26 cellular contexts compared by ENCODE assay signal in the genomic region with DNA sequence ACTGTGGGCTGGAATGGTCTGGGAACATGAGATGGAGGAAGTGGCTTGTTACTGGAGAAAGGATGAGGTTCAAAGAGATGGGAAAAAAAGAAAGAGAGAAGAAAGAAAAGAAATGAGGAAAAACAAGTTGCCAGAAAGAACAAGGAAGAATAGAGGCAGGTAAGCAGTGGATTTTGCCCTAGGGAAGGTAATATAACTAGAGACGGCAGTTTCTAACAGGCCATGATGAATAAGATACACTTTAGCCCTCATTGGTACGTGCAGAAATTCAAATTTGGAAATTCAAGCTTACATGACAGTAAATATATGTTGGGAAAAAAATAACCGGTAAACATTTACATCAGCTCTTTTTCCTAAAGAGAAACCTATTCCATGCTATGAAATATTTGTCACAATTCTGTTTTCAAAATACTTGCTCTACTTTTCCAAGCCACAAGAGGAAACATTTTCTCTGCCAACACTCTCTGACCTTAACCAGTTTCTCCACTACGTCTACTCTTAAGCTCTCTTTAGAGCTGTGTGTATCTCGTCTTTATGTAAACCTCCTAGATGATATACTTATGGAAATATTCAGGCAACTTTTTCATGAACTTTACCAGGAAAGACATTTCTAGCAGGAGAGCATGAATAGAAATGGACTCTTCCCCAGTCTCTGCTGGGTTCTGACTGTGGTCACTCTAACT.
DNase-seq lines count a peak whose midpoint lies in the region; ATAC-seq and TF ChIP-seq lines count a peak whose summit lies in the region.
"Had no signal": no experiment of that assay in that cellular context is flagged by ENCODE, and none has a peak within 500 bp of the region (broad histone marks: within the 10 kb centered on the region; RNA-seq: fewer than 3 reads in every experiment).

No MANE protein-coding gene starts in this region.

- H2BK20ac ChIP-seq in IMR-90 (ENCODE audit: low read depth, low read length): no peak overlapping the region

- H2AK5ac ChIP-seq in IMR-90 (ENCODE audit: low read depth, low read length): no peak overlapping the region

- H2AK9ac ChIP-seq in IMR-90 (replicated peaks; ENCODE audit: low read depth, low read length, poor library complexity): no peak overlapping the region

- H3K27me3 ChIP-seq in IMR-90 (ENCODE audit: control insufficient read depth, insufficient read depth, low read length): no peaks in the 10 kb centered on the region
- no peaks in the 10 kb centered on the region for H3K27me3 ChIP-seq in neural progenitor cell
- no peaks in the 10 kb centered on the region for H3K27me3 ChIP-seq in aorta (ENCODE audit: control insufficient read depth in 1 of 2, insufficient read depth in 2 of 2, low read length in 1 of 2)
- H3K27me3 ChIP-seq: brain microvascular endothelial cell, right lobe of liver, testis had no signal

- H3K4me1 Mint-ChIP-seq in neural progenitor cell (peaks cover 16% of the 10 kb centered on the region), natural killer cell (peaks cover 4 to 5% of the 10 kb centered on the region in 2 donors)

- TF ChIP-seq RAD21 in IMR-90 (IDR thresholded peaks at IDR 0.05; ENCODE audit: low read length): no peak

- no peak overlapping the region for H4K8ac ChIP-seq in IMR-90 (ENCODE audit: low read depth in 2 of 2, low read length in 2 of 2)

- H3K79me1 ChIP-seq in IMR-90 (ENCODE audit: low read depth in 1 of 2, low read length in 2 of 2): no peaks in the 10 kb centered on the region

- no TSS peak for BruUV-seq in IMR-90 (replicated peaks; lab: Mats Ljungman, UMichigan)

- no CpG with 5 or more reads among the region's 5 CpGs for WGBS in IMR-90 (ENCODE audit: extremely low coverage in 2 of 2, insufficient read length in 1 of 2), 2 experiments
- 55 to 60% methylated on average over 5 of the region's 5 CpGs for WGBS in aorta, 2 donors

- H3K27ac ChIP-seq in IMR-90 (ENCODE audit: insufficient read depth, low read length): no peak overlapping the region
- no peak overlapping the region for H3K27ac ChIP-seq in neural progenitor cell
- no peak overlapping the region for H3K27ac ChIP-seq in aorta (ENCODE audit: low read depth in 1 of 2, low read length in 2 of 2)
- H3K27ac ChIP-seq: brain microvascular endothelial cell, right lobe of liver, testis had no signal

- H3K23ac ChIP-seq in IMR-90 (ENCODE audit: low read depth, low read length): no peak overlapping the region

- dilution Hi-C loops in IMR-90 (cut with HindIII; ENCODE audit: low sequenced_read_pairs, unreplicated experiment): no loop called here

- H2AFZ ChIP-seq in IMR-90 (replicated peaks; ENCODE audit: low read length, poor library complexity) (no peak overlapping the region), neural progenitor cell (replicated peaks) (peak overlapping the region; percentile 8)
- H2AFZ ChIP-seq: GM23338 had no signal

- H3K9me1 ChIP-seq in IMR-90 (ENCODE audit: insufficient read depth, low read length): no peaks in the 10 kb centered on the region

- H3K4me2 ChIP-seq in IMR-90 (ENCODE audit: low read depth, low read length) (no peak overlapping the region; the same call in 1 of the 2 replicates), neural progenitor cell (no peak overlapping the region)
- H3K4me2 ChIP-seq: GM23338 had no signal

- H3K14ac ChIP-seq in IMR-90 (replicated peaks; ENCODE audit: low read depth, low read length): no peak overlapping the region

- peak; percentile 65 for ATAC-seq in IMR-90 (ENCODE audit: low read depth)
- ATAC-seq in natural killer cell: no peak
- no peak for ATAC-seq in aorta (ENCODE audit: low FRiP score)
- ATAC-seq: GM23338; naive thymus-derived CD4-positive, alpha-beta T cell; right lobe of liver had no signal

- H3K9ac ChIP-seq in IMR-90 (ENCODE audit: low read depth, low read length) (no peak overlapping the region), neural progenitor cell (no peak overlapping the region)

- DNase-seq in IMR-90: peak; percentile 51
- peak; percentile 22 for DNase-seq in amniotic epithelial cell (ENCODE audit: low read depth)
- DNase-seq in fibroblast of pulmonary artery (ENCODE audit: low read depth): peak; percentile 6
- no peak for DNase-seq in neural progenitor cell (ENCODE audit: low spot score)
- DNase-seq in natural killer cell: no peak
- no peak for DNase-seq in aorta
- DNase-seq in effector CD4-positive, alpha-beta T cell: no peak
- no peak for DNase-seq in activated gamma-delta T cell treated with Interleukin-2 at 50 U/mL for 16 hours
- DNase-seq: activated naive CD8-positive, alpha-beta T cell treated with anti-CD3 and anti-CD28 coated beads for 36 hours; activated T-cell treated with anti-CD3 and anti-CD28 coated beads, Interleukin-2, amount 50 U/mL, for 48 hours; brain microvascular endothelial cell; C1 segment of cervical spinal cord; EL; foreskin melanocyte; hypothalamus; kidney; naive thymus-derived CD4-positive, alpha-beta T cell; NCI-H187 treated with DMSO at 0.1 percent for 48 hours; NCI-H226; NCI-H774; OCI-M1; right lobe of liver; Right ventricle myocardium superior; SW 1271; testis had no signal

- H3K36me3 ChIP-seq in IMR-90 (ENCODE audit: control insufficient read depth, insufficient read depth, low read length) (no peaks in the 10 kb centered on the region), neural progenitor cell (no peaks in the 10 kb centered on the region), aorta (ENCODE audit: control insufficient read depth in 1 of 2, insufficient read depth in 2 of 2, low read length in 1 of 2) (no peaks in the 10 kb centered on the region)
- H3K36me3 ChIP-seq: brain microvascular endothelial cell, right lobe of liver had no signal

- in situ Hi-C loops in IMR-90 (cut with MboI; ENCODE audit: low sequenced_read_pairs): no loop called here

- H4K5ac ChIP-seq in IMR-90 (ENCODE audit: low read depth, low read length): no peak overlapping the region

- no peak overlapping the region for H2BK15ac ChIP-seq in IMR-90 (ENCODE audit: low read depth, low read length)

- intact Hi-C loops in IMR-90 (cut with micrococcal nuclease) (no loop called here), natural killer cell (cut with micrococcal nuclease) (no loop called here), aorta (cut with DNase I) (no loop called here)

- H3K4me3 ChIP-seq in IMR-90 (ENCODE audit: insufficient read depth, low read depth, low read length) (no peak overlapping the region), fibroblast of pulmonary artery (replicated peaks; ENCODE audit: low read depth, low read length) (no peak overlapping the region), neural progenitor cell (no peak overlapping the region), aorta (ENCODE audit: low read length in 2 of 2) (no peak overlapping the region)
- H3K4me3 ChIP-seq: GM23338, right lobe of liver, testis had no signal

- no peaks in the 10 kb centered on the region for H3K79me2 ChIP-seq in neural progenitor cell (ENCODE audit: low read depth)

- H3K27me3 Mint-ChIP-seq in neural progenitor cell (ENCODE audit: insufficient read depth, low read depth) (peaks cover 3% of the 10 kb centered on the region), natural killer cell (ENCODE audit: low read depth in 2 of 2) (no peaks in the 10 kb centered on the region)
- H3K27me3 Mint-ChIP-seq: activated naive CD8-positive, alpha-beta T cell treated with anti-CD3 and anti-CD28 coated beads for 36 hours; naive thymus-derived CD4-positive, alpha-beta T cell had no signal

- H3F3A ChIP-seq in neural progenitor cell (ENCODE audit: low read depth): no peaks in the 10 kb centered on the region

- H4K20me1 ChIP-seq in IMR-90 (ENCODE audit: insufficient read depth, low read length): no peaks in the 10 kb centered on the region
- no peaks in the 10 kb centered on the region for H4K20me1 ChIP-seq in neural progenitor cell (ENCODE audit: low read depth)

- no peaks in the 10 kb centered on the region for H3K9me3 ChIP-seq in IMR-90 (ENCODE audit: control insufficient read depth, insufficient read depth, low read length)
- no peaks in the 10 kb centered on the region for H3K9me3 ChIP-seq in neural progenitor cell (ENCODE audit: low read depth)
- H3K9me3 ChIP-seq in aorta (ENCODE audit: control insufficient read depth, low read length): peaks cover 2% of the 10 kb centered on the region
- H3K9me3 ChIP-seq: right lobe of liver, testis had no signal

- TF ChIP-seq POLR2A in IMR-90 (IDR thresholded peaks at IDR 0.05; ENCODE audit: low read depth, low read length): no peak

- H3K9me3 Mint-ChIP-seq in neural progenitor cell (no peaks in the 10 kb centered on the region), natural killer cell (no peaks in the 10 kb centered on the region)

- TF ChIP-seq CTCF in IMR-90 (conservative IDR thresholded peaks at IDR 0.05; ENCODE audit: low read depth, low read length): no peak
- no peak for TF ChIP-seq CTCF in fibroblast of pulmonary artery (IDR thresholded peaks at IDR 0.05; ENCODE audit: low read length, missing control alignments)
- TF ChIP-seq CTCF in neural progenitor cell (IDR thresholded peaks at IDR 0.05): no peak
- no peak for TF ChIP-seq CTCF in natural killer cell (IDR thresholded peaks at IDR 0.05)

- H3K56ac ChIP-seq in IMR-90 (ENCODE audit: extremely low read depth, insufficient read depth, low read length): no peak overlapping the region

- H3K27ac Mint-ChIP-seq in neural progenitor cell: no peak overlapping the region
- no peak overlapping the region for H3K27ac Mint-ChIP-seq in natural killer cell
- H3K27ac Mint-ChIP-seq: activated naive CD8-positive, alpha-beta T cell treated with anti-CD3 and anti-CD28 coated beads for 36 hours; GM23338; naive thymus-derived CD4-positive, alpha-beta T cell had no signal

- H3K18ac ChIP-seq in IMR-90 (ENCODE audit: low read depth, low read length): no peak overlapping the region

- H3K4me1 ChIP-seq in IMR-90 (ENCODE audit: control insufficient read depth, insufficient read depth, low read length) (no peaks in the 10 kb centered on the region), neural progenitor cell (no peaks in the 10 kb centered on the region), aorta (ENCODE audit: control insufficient read depth in 1 of 2, insufficient read depth in 2 of 2, low read length in 2 of 2) (no peaks in the 10 kb centered on the region)
- H3K4me1 ChIP-seq: right lobe of liver, testis had no signal

- H3K36me3 Mint-ChIP-seq in neural progenitor cell (no peaks in the 10 kb centered on the region), natural killer cell (no peaks in the 10 kb centered on the region)

- H2BK120ac ChIP-seq in IMR-90 (ENCODE audit: low read depth, low read length): no peak overlapping the region

- CTCF ChIA-PET in IMR-90 (lab: Yijun Ruan, JAX): interaction anchor here (0.7 kb wide), 1 partner anchor 101 kb away, joined by 3 read pairs; no protein-coding TSS in a partner anchor

- no peak overlapping the region for H3K4me3 Mint-ChIP-seq in neural progenitor cell
- no peak overlapping the region for H3K4me3 Mint-ChIP-seq in natural killer cell
- H3K4me3 Mint-ChIP-seq: activated naive CD8-positive, alpha-beta T cell treated with anti-CD3 and anti-CD28 coated beads for 36 hours; GM23338; naive thymus-derived CD4-positive, alpha-beta T cell had no signal

- no peak overlapping the region for H4K91ac ChIP-seq in IMR-90 (ENCODE audit: insufficient read depth, low read depth, low read length)

- no peak overlapping the region for H3K4ac ChIP-seq in IMR-90 (ENCODE audit: low read depth, low read length)

- H2BK5ac ChIP-seq in IMR-90 (ENCODE audit: low read depth, low read length, poor library complexity, severe bottlenecking): no peak overlapping the region

- POLR2A ChIA-PET in IMR-90 (lab: Charles Lee; ENCODE audit: unreplicated experiment): interaction anchor here (0.5 kb wide), 1 partner anchor 11 kb away, joined by 7 read pairs; no protein-coding TSS in a partner anchor

Comparison
In these comparisons a context has a peak if more than half of its experiments do, and no peak if none do; other contexts are left out.
1. DNase-seq: peak in IMR-90 (single experiment), amniotic epithelial cell (single experiment) and fibroblast of pulmonary artery (single experiment); none in neural progenitor cell (single experiment), natural killer cell (single experiment), aorta (0 of 2), effector CD4-positive, alpha-beta T cell (single experiment) and activated gamma-delta T cell treated with Interleukin-2 at 50 U/mL for 16 hours (single experiment).